22 cellular contexts compared by ENCODE assay signal in the genomic region with DNA sequence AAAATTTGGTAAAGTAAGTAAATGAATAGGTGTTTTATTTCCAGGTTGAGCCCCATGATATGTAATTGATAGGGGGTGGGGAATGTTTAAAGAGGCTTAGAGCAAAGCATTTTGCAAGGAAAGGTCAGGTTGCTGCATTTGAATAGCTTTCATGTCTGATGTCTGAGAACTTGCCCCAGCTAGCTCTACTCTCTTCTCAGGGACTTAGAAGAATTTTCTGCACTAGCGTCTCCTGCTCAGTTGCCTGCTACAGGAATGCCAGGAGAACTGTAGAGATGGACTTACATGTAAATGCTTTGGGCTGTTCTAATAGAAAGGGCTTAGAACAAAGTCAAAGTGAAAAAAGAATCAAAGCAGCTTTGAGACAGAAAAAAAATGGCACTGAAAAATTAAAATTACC. TPM values are rescaled to one million over a fixed set of nuclear protein-coding genes. Genes with fewer than 3 reads are reported as not detected.
"Had no signal": no experiment of that assay in that cellular context is flagged by ENCODE, and none has a peak within 500 bp of the region (broad histone marks: within the 10 kb centered on the region; RNA-seq: fewer than 3 reads in every experiment).

No MANE protein-coding gene starts in this region.

- H3K4me3 ChIP-seq: MG63, SJSA1, SK-N-MC had no signal

- H3K9me3 ChIP-seq: MG63, SJSA1 had no signal

- ATAC-seq: HepG2 had no signal

- H3K36me3 ChIP-seq: MG63, SJSA1 had no signal

- H3K27ac ChIP-seq: SJSA1, SK-N-MC had no signal

- DNase-seq: IMR-90, Karpas-422, KG1, MG63, NCI-H1092, NCI-H1105 treated with DMSO at 0.1 percent for 48 hours, NCI-H1436, NCI-H187, NCI-H2029, NCI-H2081 treated with DMSO at 0.1 percent for 48 hours, NCI-H2171, NCI-H226, NCI-H446, NCI-H510A, NCI-H524 treated with DMSO at 0.1 percent for 48 hours, NCI-H69, Right ventricle myocardium superior, RPMI8226, SIG-M5 had no signal

RNA-seq across cellular contexts. Expression of a gene that starts 3.5 kb away (rescaled TPM):
- total RNA-seq: SJSA1 had no signal
